Comparison of ENCODE assay signal across 11 cellular contexts in genomic region chr17:28675980-28676379, GRCh38. TPM values are rescaled to one million over a fixed set of nuclear protein-coding genes. Genes with fewer than 3 reads are reported as not detected.
A peak's percentile ranks its signal among the peaks of the same experiment; 100 is the strongest.
DNase-seq lines count a peak whose midpoint lies in the region; ATAC-seq and TF ChIP-seq lines count a peak whose summit lies in the region.
"Had no signal": no experiment of that assay in that cellular context is flagged by ENCODE, and none has a peak within 500 bp of the region (broad histone marks: within the 10 kb centered on the region; RNA-seq: fewer than 3 reads in every experiment).

No MANE protein-coding gene starts in this region.

- no peak overlapping the region for H3K4me3 Mint-ChIP-seq in activated CD4-positive, alpha-beta memory T cell treated with anti-CD3 and anti-CD28 coated beads, Interleukin-2, amount 10 ng/mL, durations not matched to agents 7 days and 5 days

- peaks cover 3% of the 10 kb centered on the region; the same call in 1 of the 2 replicates for H3K79me2 ChIP-seq in KMS-11 (ENCODE audit: insufficient read depth, low read depth)

- 0 out of 2 replicates have a peak, but pooled peaks cover 4% of the 10 kb centered on the region for H4K20me1 ChIP-seq in KMS-11 (ENCODE audit: insufficient read depth)

- H3K4me2 ChIP-seq in KMS-11, result no peak overlapping the region

- H3K4me1 Mint-ChIP-seq in activated CD4-positive, alpha-beta memory T cell treated with anti-CD3 and anti-CD28 coated beads, Interleukin-2, amount 10 ng/mL, durations not matched to agents 7 days and 5 days, result no peaks in the 10 kb centered on the region

- H3K27me3 Mint-ChIP-seq in activated CD4-positive, alpha-beta memory T cell treated with anti-CD3 and anti-CD28 coated beads, Interleukin-2, amount 10 ng/mL, durations not matched to agents 7 days and 5 days, result no peaks in the 10 kb centered on the region

- H3K9me3 ChIP-seq in liver (ENCODE audit: control insufficient read depth in 4 of 4, low read length in 3 of 4), result no peaks in the 10 kb centered on the region
- H3K9me3 ChIP-seq: thoracic aorta had no signal

- H3K4me1 ChIP-seq in KMS-11 (ENCODE audit: low read depth, poor library complexity, severe bottlenecking), result peaks cover under 1% of the 10 kb centered on the region
- no peaks in the 10 kb centered on the region for H3K4me1 ChIP-seq in liver (ENCODE audit: control insufficient read depth in 4 of 4, insufficient read depth in 4 of 4, low read length in 3 of 4)

- CTCF ChIA-PET in activated CD4-positive, alpha-beta memory T cell treated with anti-CD3 and anti-CD28 coated beads, Interleukin-2, amount 10 ng/mL, durations not matched to agents 7 days and 5 days (lab: Charles Lee), result interaction anchor here (0.8 to 2.7 kb wide), 9 partner anchors 12 to 51 kb away, joined by 3 to 11 read pairs (median 4); partner anchors contain the start of genes BLTP2 and PROCA1

- H3K9me3 Mint-ChIP-seq in activated CD4-positive, alpha-beta memory T cell treated with anti-CD3 and anti-CD28 coated beads, Interleukin-2, amount 10 ng/mL, durations not matched to agents 7 days and 5 days, result no peaks in the 10 kb centered on the region

- no peaks in the 10 kb centered on the region for H3K27me3 ChIP-seq in KMS-11 (ENCODE audit: insufficient read depth, low read depth)
- no peaks in the 10 kb centered on the region for H3K27me3 ChIP-seq in liver (ENCODE audit: control insufficient read depth in 4 of 4, insufficient read depth in 4 of 4, low read length in 3 of 4)

- POLR2A ChIA-PET in activated CD4-positive, alpha-beta memory T cell treated with anti-CD3 and anti-CD28 coated beads, Interleukin-2, amount 10 ng/mL, durations not matched to agents 7 days and 5 days (lab: Charles Lee), result interaction anchor here (1.2 to 2.1 kb wide), 4 partner anchors 13 to 76 kb away, joined by 3 to 10 read pairs (median 4); partner anchors contain the start of genes BLTP2, SDF2 and SUPT6H

- no peak for ATAC-seq in HG02840 (IDR thresholded peaks at IDR 0.05; ENCODE audit: low FRiP score, unreplicated experiment)

- peak; percentile 56 to 69 for TF ChIP-seq RAD21 in liver (IDR thresholded peaks at IDR 0.05)

- no peak overlapping the region for H2AFZ ChIP-seq in KMS-11 (ENCODE audit: low read depth)

- H3K9ac ChIP-seq in KMS-11 (no peak overlapping the region), liver (ENCODE audit: low read depth in 1 of 2, low read length in 2 of 2) (no peak overlapping the region)

- H3K36me3 ChIP-seq in KMS-11 (ENCODE audit: insufficient read depth) (peaks cover 24% of the 10 kb centered on the region), liver (ENCODE audit: control insufficient read depth in 4 of 4, insufficient read depth in 3 of 4, low read depth in 1 of 4, low read length in 3 of 4) (peaks cover 40 to 88% (median 78%) of the 10 kb centered on the region in 4 donors)

- H3K36me3 Mint-ChIP-seq in activated CD4-positive, alpha-beta memory T cell treated with anti-CD3 and anti-CD28 coated beads, Interleukin-2, amount 10 ng/mL, durations not matched to agents 7 days and 5 days (ENCODE audit: low read depth), result peaks cover 69% of the 10 kb centered on the region

- no peak overlapping the region for H3K4me3 ChIP-seq in KMS-11 (IDR thresholded peaks at IDR 0.05; ENCODE audit: insufficient read depth, low read depth, low read length)
- H3K4me3 ChIP-seq in liver (ENCODE audit: low read depth in 1 of 3, low read length in 3 of 3), result no peak overlapping the region
- H3K4me3 ChIP-seq: skin epidermis, thoracic aorta had no signal

- 83% methylated on average over 7 of the region's 7 CpGs for WGBS in liver

- H3K27ac Mint-ChIP-seq in activated CD4-positive, alpha-beta memory T cell treated with anti-CD3 and anti-CD28 coated beads, Interleukin-2, amount 10 ng/mL, durations not matched to agents 7 days and 5 days, result no peak overlapping the region

- DNase-seq in ELR (ENCODE audit: low read depth), result peak; percentile 28
- peak; percentile 19 for DNase-seq in activated CD4-positive, alpha-beta memory T cell treated with anti-CD3 and anti-CD28 coated beads, Interleukin-2, amount 10 ng/mL, durations not matched to agents 7 days and 5 days
- no peak for DNase-seq in NCI-H187 treated with DMSO at 0.1 percent for 48 hours (lab: John Stamatoyannopoulos, UW)
- no peak for DNase-seq in D341Med (ENCODE audit: low spot score)
- DNase-seq: activated CD8-positive, alpha-beta memory T cell treated with anti-CD3 and anti-CD28 coated beads, Interleukin-2, amount 50 U/mL, for 48 hours; OCI-M1 had no signal

- H3K27ac ChIP-seq in KMS-11 (no peak overlapping the region), liver (ENCODE audit: low read depth in 1 of 2, low read length in 2 of 2) (no peak overlapping the region)
- H3K27ac ChIP-seq: skin epidermis, thoracic aorta had no signal

- TF ChIP-seq CTCF in KMS-11 (conservative IDR thresholded peaks at IDR 0.05; ENCODE audit: low read depth, low read length) (peak; percentile 57), liver (IDR thresholded peaks at IDR 0.05; ENCODE audit: low read depth, low read length, missing input control) (peak; percentile 34)

TF ChIP-seq in liver, 16 proteins besides CTCF, POLR2A, EP300 and RAD21:
- TF ChIP-seq HNF4A (conservative IDR thresholded peaks at IDR 0.05) (peak; percentile 5 to 58), YY1 (IDR thresholded peaks at IDR 0.05) (no peak), ZBTB33 (IDR thresholded peaks at IDR 0.05) (no peak), RXRA (IDR thresholded peaks at IDR 0.05) (peak in 1 of 2 donors; percentile 19), NR2F2 (IDR thresholded peaks at IDR 0.05) (no peak), GABPA (IDR thresholded peaks at IDR 0.05 in 1 of 2, conservative IDR thresholded peaks at IDR 0.05 in 1 of 2) (no peak), JUND (IDR thresholded peaks at IDR 0.05) (no peak), MAX (IDR thresholded peaks at IDR 0.05) (no peak)

RNA-seq across cellular contexts. Expression of gene SUPT6H, which starts 14.0 kb away (rescaled TPM):
- total RNA-seq in activated CD4-positive, alpha-beta memory T cell treated with anti-CD3 and anti-CD28 coated beads, Interleukin-2, amount 10 ng/mL, durations not matched to agents 7 days and 5 days, result 10 to 100 TPM; 60.7 to 65.8 TPM
- 10 to 100 TPM; 36.5 to 59.1 TPM for total RNA-seq in liver
- 10 to 100 TPM; 10.6 to 24.1 TPM for polyA plus RNA-seq in liver

RNA-seq across cellular contexts. Expression of gene SDF2, which starts 14.3 kb away (rescaled TPM):
- total RNA-seq in activated CD4-positive, alpha-beta memory T cell treated with anti-CD3 and anti-CD28 coated beads, Interleukin-2, amount 10 ng/mL, durations not matched to agents 7 days and 5 days, result 10 to 100 TPM; 49.0 to 52.9 TPM
- total RNA-seq in liver, result 10 to 100 TPM; 24.1 to 29.6 TPM
- 10 to 100 TPM; 26.3 to 38.9 TPM for polyA plus RNA-seq in liver

RNA-seq across cellular contexts. Expression of gene BLTP2, which starts 31.0 kb away (rescaled TPM):
- 100 to 1,000 TPM; 120 to 128 TPM for total RNA-seq in activated CD4-positive, alpha-beta memory T cell treated with anti-CD3 and anti-CD28 coated beads, Interleukin-2, amount 10 ng/mL, durations not matched to agents 7 days and 5 days
- total RNA-seq in liver, result 100 to 1,000 TPM in 1 of 2 donors, 10 to 100 TPM in 1; 39.1 to 122 TPM
- polyA plus RNA-seq in liver, result 10 to 100 TPM; 24.8 to 30.8 TPM

RNA-seq across cellular contexts. Expression of gene PROCA1, which starts 35.7 kb away (rescaled TPM):
- total RNA-seq in activated CD4-positive, alpha-beta memory T cell treated with anti-CD3 and anti-CD28 coated beads, Interleukin-2, amount 10 ng/mL, durations not matched to agents 7 days and 5 days, result 1 to 10 TPM; 6.2 to 7.4 TPM
- under 1 TPM; 0.25 to 0.65 TPM for total RNA-seq in liver
- under 1 TPM; 0.16 to 0.44 TPM for polyA plus RNA-seq in liver

RNA-seq across cellular contexts. Expression of gene RAB34, which starts 41.7 kb away (rescaled TPM):
- 1 to 10 TPM; 6.5 to 7.4 TPM for total RNA-seq in activated CD4-positive, alpha-beta memory T cell treated with anti-CD3 and anti-CD28 coated beads, Interleukin-2, amount 10 ng/mL, durations not matched to agents 7 days and 5 days
- 10 to 100 TPM in 1 of 2 donors, 1 to 10 TPM in 1; 5.6 to 14.3 TPM for total RNA-seq in liver
- polyA plus RNA-seq in liver, result 1 to 10 TPM; 4.5 to 9.6 TPM

Comparison
In these comparisons a context has a peak if more than half of its experiments do, and no peak if none do; other contexts are left out.
1. DNase-seq: peak in ELR (single experiment) and activated CD4-positive, alpha-beta memory T cell treated with anti-CD3 and anti-CD28 coated beads, Interleukin-2, amount 10 ng/mL, durations not matched to agents 7 days and 5 days (single experiment); none in NCI-H187 treated with DMSO at 0.1 percent for 48 hours (single experiment) and D341Med (single experiment).